Comparison of ENCODE assay signal across 13 cellular contexts in the genomic region with DNA sequence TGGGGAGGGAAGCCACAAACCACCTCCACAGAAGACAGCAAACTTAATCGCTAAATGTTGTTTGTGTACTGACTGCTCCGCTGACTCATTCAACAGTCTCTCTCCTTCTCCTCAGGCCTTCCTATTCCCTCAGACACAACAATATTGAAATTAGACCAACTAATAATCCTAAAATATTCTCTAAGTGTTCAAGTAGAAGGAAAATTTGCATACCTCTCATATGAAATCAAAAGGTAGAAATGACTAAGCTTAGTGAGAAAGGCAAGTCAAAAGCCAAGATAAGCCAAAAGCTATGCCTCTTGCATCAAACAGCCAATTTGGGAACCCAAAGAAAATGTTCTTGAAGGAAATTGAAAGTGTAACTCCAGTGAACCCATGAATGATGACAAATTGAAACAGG.
DNase-seq lines count a peak whose midpoint lies in the region; ATAC-seq and TF ChIP-seq lines count a peak whose summit lies in the region.
"Had no signal": no experiment of that assay in that cellular context is flagged by ENCODE, and none has a peak within 500 bp of the region (broad histone marks: within the 10 kb centered on the region; RNA-seq: fewer than 3 reads in every experiment).

No MANE protein-coding gene starts in this region.

- no peaks in the 10 kb centered on the region for H3K36me3 Mint-ChIP-seq in memory B cell
- H3K36me3 Mint-ChIP-seq in activated CD4-positive, alpha-beta memory T cell treated with anti-CD3 and anti-CD28 coated beads for 36 hours = no peaks in the 10 kb centered on the region
- H3K36me3 Mint-ChIP-seq: CD4-positive, alpha-beta memory T cell had no signal

- H3K4me3 ChIP-seq in upper lobe of right lung = no peak overlapping the region
- H3K4me3 ChIP-seq: SK-N-MC had no signal

- POLR2A ChIA-PET in activated CD4-positive, alpha-beta memory T cell treated with anti-CD3 and anti-CD28 coated beads for 36 hours (lab: Charles Lee) = no interaction called here

- H3K27ac Mint-ChIP-seq in memory B cell = peak overlapping the region; percentile 40
- no peak overlapping the region for H3K27ac Mint-ChIP-seq in activated CD4-positive, alpha-beta memory T cell treated with anti-CD3 and anti-CD28 coated beads for 36 hours
- H3K27ac Mint-ChIP-seq: activated T-helper 1 cell treated with anti-CD3 and anti-CD28 coated beads, Interleukin-12 subunit alpha, Interleukin-12 subunit beta, Interleukin-2, Interleukin-4 antibody, amounts not matched to agents 30 ng/mL and 10 ng/mL and 1 ng/mL, durations not matched to agents 14 hours and 24 hours and 36 hours; CD4-positive, alpha-beta memory T cell had no signal

- intact Hi-C loops in activated CD4-positive, alpha-beta memory T cell treated with anti-CD3 and anti-CD28 coated beads for 36 hours (cut with micrococcal nuclease) = no loop called here
- intact Hi-C loops in upper lobe of right lung (cut with DNase I) = no loop called here

- TF ChIP-seq CTCF in upper lobe of right lung (IDR thresholded peaks at IDR 0.05) (no peak), GM13976 (IDR thresholded peaks at IDR 0.05; ENCODE audit: borderline replicate concordance, control extremely low read depth, extremely low read depth, insufficient read depth, missing control alignments) (no peak)

- H3K4me3 Mint-ChIP-seq in memory B cell = peak overlapping the region; percentile 67
- no peak overlapping the region for H3K4me3 Mint-ChIP-seq in activated CD4-positive, alpha-beta memory T cell treated with anti-CD3 and anti-CD28 coated beads for 36 hours
- H3K4me3 Mint-ChIP-seq: activated T-helper 1 cell treated with anti-CD3 and anti-CD28 coated beads, Interleukin-12 subunit alpha, Interleukin-12 subunit beta, Interleukin-2, Interleukin-4 antibody, amounts not matched to agents 30 ng/mL and 10 ng/mL and 1 ng/mL, durations not matched to agents 14 hours and 24 hours and 36 hours; CD4-positive, alpha-beta memory T cell had no signal

- no peak overlapping the region for H3K27ac ChIP-seq in upper lobe of right lung
- H3K27ac ChIP-seq: SK-N-MC had no signal

- no peaks in the 10 kb centered on the region for H3K27me3 Mint-ChIP-seq in memory B cell
- H3K27me3 Mint-ChIP-seq in activated CD4-positive, alpha-beta memory T cell treated with anti-CD3 and anti-CD28 coated beads for 36 hours = peaks cover 2% of the 10 kb centered on the region
- H3K27me3 Mint-ChIP-seq: CD4-positive, alpha-beta memory T cell had no signal

- CTCF ChIA-PET in activated CD4-positive, alpha-beta memory T cell treated with anti-CD3 and anti-CD28 coated beads for 36 hours (lab: Charles Lee) = no interaction called here

- no peaks in the 10 kb centered on the region for H3K4me1 ChIP-seq in upper lobe of right lung

- H3K4me1 Mint-ChIP-seq in memory B cell = peaks cover 11% of the 10 kb centered on the region
- H3K4me1 Mint-ChIP-seq in activated CD4-positive, alpha-beta memory T cell treated with anti-CD3 and anti-CD28 coated beads for 36 hours (ENCODE audit: low read depth) = no peaks in the 10 kb centered on the region

- DNase-seq in memory B cell (ENCODE audit: low spot score in 2 of 2) (no peak), upper lobe of right lung (no peak), GM13976 (ENCODE audit: low spot score) (no peak), NCI-H187 treated with DMSO at 0.1 percent for 48 hours (lab: John Stamatoyannopoulos, UW) (no peak)
- DNase-seq in activated CD4-positive, alpha-beta memory T cell treated with anti-CD3 and anti-CD28 coated beads for 36 hours = no peak
- DNase-seq: CD4-positive, alpha-beta memory T cell; GDM1; mammary epithelial cell had no signal

- in situ Hi-C loops in GM13976 (cut with MboI; ENCODE audit: low sequenced_read_pairs, unreplicated experiment) = no loop called here

- no peaks in the 10 kb centered on the region for H3K9me3 ChIP-seq in upper lobe of right lung

- H3K27me3 ChIP-seq in upper lobe of right lung = no peaks in the 10 kb centered on the region

- H3K9me3 Mint-ChIP-seq in memory B cell = no peaks in the 10 kb centered on the region
- no peaks in the 10 kb centered on the region for H3K9me3 Mint-ChIP-seq in activated CD4-positive, alpha-beta memory T cell treated with anti-CD3 and anti-CD28 coated beads for 36 hours
- H3K9me3 Mint-ChIP-seq: activated T-helper 1 cell treated with anti-CD3 and anti-CD28 coated beads, Interleukin-12 subunit alpha, Interleukin-12 subunit beta, Interleukin-2, Interleukin-4 antibody, amounts not matched to agents 30 ng/mL and 10 ng/mL and 1 ng/mL, durations not matched to agents 14 hours and 24 hours and 36 hours had no signal

- ATAC-seq in GM19043 (IDR thresholded peaks at IDR 0.05; ENCODE audit: low read depth, unreplicated experiment) (peak; percentile 74), HG02588 (IDR thresholded peaks at IDR 0.05; ENCODE audit: unreplicated experiment) (peak; percentile 68), HG03342 (IDR thresholded peaks at IDR 0.05; ENCODE audit: unreplicated experiment) (peak; percentile 80), memory B cell (ENCODE audit: low read depth) (no peak), upper lobe of right lung (no peak)

- no peaks in the 10 kb centered on the region for H3K36me3 ChIP-seq in upper lobe of right lung

Comparison
In these comparisons a context has a peak if more than half of its experiments do, and no peak if none do; other contexts are left out.
1. ATAC-seq: peak in GM19043 (single experiment), HG02588 (single experiment) and HG03342 (single experiment); none in memory B cell (single experiment) and upper lobe of right lung (single experiment).